ENCODE assay signal across 1 cellular context in genomic region chr2:164514491-164514890, GRCh38.
TF ChIP-seq lines count a peak whose summit lies in the region.

No MANE protein-coding gene starts in this region.

TF ChIP-seq in HCT116, 20 proteins besides CTCF, POLR2A, EP300 and RAD21:
- TF ChIP-seq SP1 (IDR thresholded peaks at IDR 0.05; ENCODE audit: low read depth) (peak; percentile 78), ZBTB33 (IDR thresholded peaks at IDR 0.05; ENCODE audit: extremely low read depth, insufficient replicate concordance, low read length) (no peak), FOSL1 (IDR thresholded peaks at IDR 0.05; ENCODE audit: low read depth) (peak; percentile 70), JUND (IDR thresholded peaks at IDR 0.05) (peak; percentile 76), ATF3 (IDR thresholded peaks at IDR 0.05) (no peak), SRF (IDR thresholded peaks at IDR 0.05; ENCODE audit: low read depth) (no peak), EGR1 (IDR thresholded peaks at IDR 0.05; ENCODE audit: low read depth) (no peak)
